2 cellular contexts compared by ENCODE assay signal in genomic region chr5:83464261-83464660, GRCh38.
TF ChIP-seq lines count a peak whose summit lies in the region.

No MANE protein-coding gene starts in this region.

TF ChIP-seq in HepG2, 621 proteins besides CTCF, POLR2A, EP300 and RAD21:
- TF ChIP-seq ZNF275 (CRISPR knock-in tag; IDR thresholded peaks at IDR 0.05; ENCODE audit: borderline replicate concordance) (no peak), ZNF747 (CRISPR knock-in tag; IDR thresholded peaks at IDR 0.05; ENCODE audit: borderline replicate concordance) (no peak), THAP11 (CRISPR knock-in tag; IDR thresholded peaks at IDR 0.05) (no peak), ZNF550 (CRISPR knock-in tag; IDR thresholded peaks at IDR 0.05; ENCODE audit: borderline replicate concordance) (no peak), ZBTB34 (CRISPR knock-in tag; IDR thresholded peaks at IDR 0.05) (no peak), SCMH1 (CRISPR knock-in tag; IDR thresholded peaks at IDR 0.05; ENCODE audit: borderline replicate concordance) (no peak), FOXJ3 (CRISPR knock-in tag; IDR thresholded peaks at IDR 0.05; ENCODE audit: borderline replicate concordance) (no peak), HIVEP1 (CRISPR knock-in tag; IDR thresholded peaks at IDR 0.05) (no peak), ZSCAN29 (CRISPR knock-in tag; conservative IDR thresholded peaks at IDR 0.05) (no peak), MTF2 (CRISPR knock-in tag; IDR thresholded peaks at IDR 0.05; ENCODE audit: borderline replicate concordance) (no peak)
TF ChIP-seq in HepG2: peak in this region for 0.

TF ChIP-seq in H1, 55 proteins besides CTCF, POLR2A, EP300 and RAD21:
- no peak for TF ChIP-seq BACH1 (IDR thresholded peaks at IDR 0.05; ENCODE audit: low read length)
- no peak for TF ChIP-seq GTF2F1 (IDR thresholded peaks at IDR 0.05; ENCODE audit: borderline replicate concordance, low read depth, low read length)
- TF ChIP-seq CREB1 (IDR thresholded peaks at IDR 0.05) = no peak
- TF ChIP-seq MAX (IDR thresholded peaks at IDR 0.05) = peak; percentile 41; the same call in 1 of the 2 replicates
TF ChIP-seq in H1: peak in this region for 1.
